ENCODE assay signal across 1 cellular context in the genomic region with DNA sequence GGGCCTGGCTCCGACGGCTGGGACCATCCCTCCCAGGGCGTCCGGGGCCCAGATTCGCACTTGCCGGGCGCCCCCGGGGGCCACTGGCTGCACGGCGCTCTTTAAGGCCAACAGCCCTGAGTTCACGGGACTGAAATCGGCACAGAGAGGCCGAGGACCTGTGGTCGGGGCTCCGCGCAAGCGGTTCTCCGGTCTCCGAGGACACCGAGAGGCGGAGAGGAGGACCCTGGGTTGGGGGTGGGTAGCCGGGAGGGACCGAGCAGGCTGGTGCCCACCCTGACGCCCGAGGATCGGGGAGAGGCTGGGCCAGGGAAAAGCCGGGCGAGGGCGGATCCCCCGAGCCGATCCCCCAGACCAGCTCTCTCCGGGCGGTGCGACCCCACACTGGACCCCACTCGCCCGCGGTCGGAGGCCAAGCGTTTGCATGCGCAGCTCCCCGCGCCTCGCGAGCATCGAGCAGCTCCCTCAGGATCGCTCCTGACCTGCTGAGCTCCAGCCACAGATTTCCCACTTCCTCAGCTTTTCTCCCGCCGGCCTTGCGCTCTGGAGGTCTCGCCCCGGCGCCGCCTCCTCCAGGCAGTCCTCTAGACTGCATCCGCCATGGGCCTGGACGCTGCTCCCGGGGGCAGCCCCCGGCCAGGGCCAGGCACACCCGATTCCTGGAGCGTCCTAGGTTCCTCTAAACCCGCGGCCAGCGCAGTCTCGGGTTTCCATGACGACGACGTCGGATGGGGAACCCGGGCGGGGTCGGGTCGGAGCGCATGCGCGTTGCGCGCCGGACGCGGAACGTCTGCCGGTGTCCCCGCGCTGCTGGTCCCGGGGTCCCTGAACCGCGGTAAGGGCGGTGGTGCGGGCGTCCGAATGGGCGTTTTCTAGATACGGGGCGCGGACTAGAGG.
A peak's percentile ranks its signal among the peaks of the same experiment; 100 is the strongest.
TF ChIP-seq lines count a peak whose summit lies in the region.

No MANE protein-coding gene starts in this region.

TF ChIP-seq in K562, 482 proteins besides CTCF, POLR2A, EP300 and RAD21 (continued from another document and continues in another):
- TF ChIP-seq, protein P1, sequence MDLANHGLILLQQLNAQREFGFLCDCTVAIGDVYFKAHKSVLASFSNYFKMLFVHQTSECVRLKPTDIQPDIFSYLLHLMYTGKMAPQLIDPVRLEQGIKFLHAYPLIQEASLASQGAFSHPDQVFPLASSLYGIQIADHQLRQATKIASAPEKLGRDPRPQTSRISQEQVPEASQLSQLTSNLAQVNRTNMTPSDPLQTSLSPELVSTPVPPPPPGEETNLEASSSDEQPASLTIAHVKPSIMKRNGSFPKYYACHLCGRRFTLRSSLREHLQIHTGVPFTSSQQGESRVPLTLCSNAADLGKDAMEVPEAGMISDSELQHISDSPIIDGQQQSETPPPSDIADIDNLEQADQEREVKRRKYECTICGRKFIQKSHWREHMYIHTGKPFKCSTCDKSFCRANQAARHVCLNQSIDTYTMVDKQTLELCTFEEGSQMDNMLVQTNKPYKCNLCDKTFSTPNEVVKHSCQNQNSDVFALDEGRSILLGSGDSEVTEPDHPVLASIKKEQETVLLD (IDR thresholded peaks at IDR 0.05) = peak; percentile 83
- TF ChIP-seq POU5F1 (IDR thresholded peaks at IDR 0.05; ENCODE audit: borderline replicate concordance, low read depth, low read length, partially characterized antibody) = no peak
- TF ChIP-seq, protein P2, sequence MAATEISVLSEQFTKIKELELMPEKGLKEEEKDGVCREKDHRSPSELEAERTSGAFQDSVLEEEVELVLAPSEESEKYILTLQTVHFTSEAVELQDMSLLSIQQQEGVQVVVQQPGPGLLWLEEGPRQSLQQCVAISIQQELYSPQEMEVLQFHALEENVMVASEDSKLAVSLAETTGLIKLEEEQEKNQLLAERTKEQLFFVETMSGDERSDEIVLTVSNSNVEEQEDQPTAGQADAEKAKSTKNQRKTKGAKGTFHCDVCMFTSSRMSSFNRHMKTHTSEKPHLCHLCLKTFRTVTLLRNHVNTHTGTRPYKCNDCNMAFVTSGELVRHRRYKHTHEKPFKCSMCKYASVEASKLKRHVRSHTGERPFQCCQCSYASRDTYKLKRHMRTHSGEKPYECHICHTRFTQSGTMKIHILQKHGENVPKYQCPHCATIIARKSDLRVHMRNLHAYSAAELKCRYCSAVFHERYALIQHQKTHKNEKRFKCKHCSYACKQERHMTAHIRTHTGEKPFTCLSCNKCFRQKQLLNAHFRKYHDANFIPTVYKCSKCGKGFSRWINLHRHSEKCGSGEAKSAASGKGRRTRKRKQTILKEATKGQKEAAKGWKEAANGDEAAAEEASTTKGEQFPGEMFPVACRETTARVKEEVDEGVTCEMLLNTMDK (IDR thresholded peaks at IDR 0.05; ENCODE audit: borderline replicate concordance, insufficient read depth, low read depth, low read length, poor library complexity, severe bottlenecking) = no peak
- TF ChIP-seq KDM1A (IDR thresholded peaks at IDR 0.05) = peak; percentile 80 to 90
- TF ChIP-seq, protein P3, sequence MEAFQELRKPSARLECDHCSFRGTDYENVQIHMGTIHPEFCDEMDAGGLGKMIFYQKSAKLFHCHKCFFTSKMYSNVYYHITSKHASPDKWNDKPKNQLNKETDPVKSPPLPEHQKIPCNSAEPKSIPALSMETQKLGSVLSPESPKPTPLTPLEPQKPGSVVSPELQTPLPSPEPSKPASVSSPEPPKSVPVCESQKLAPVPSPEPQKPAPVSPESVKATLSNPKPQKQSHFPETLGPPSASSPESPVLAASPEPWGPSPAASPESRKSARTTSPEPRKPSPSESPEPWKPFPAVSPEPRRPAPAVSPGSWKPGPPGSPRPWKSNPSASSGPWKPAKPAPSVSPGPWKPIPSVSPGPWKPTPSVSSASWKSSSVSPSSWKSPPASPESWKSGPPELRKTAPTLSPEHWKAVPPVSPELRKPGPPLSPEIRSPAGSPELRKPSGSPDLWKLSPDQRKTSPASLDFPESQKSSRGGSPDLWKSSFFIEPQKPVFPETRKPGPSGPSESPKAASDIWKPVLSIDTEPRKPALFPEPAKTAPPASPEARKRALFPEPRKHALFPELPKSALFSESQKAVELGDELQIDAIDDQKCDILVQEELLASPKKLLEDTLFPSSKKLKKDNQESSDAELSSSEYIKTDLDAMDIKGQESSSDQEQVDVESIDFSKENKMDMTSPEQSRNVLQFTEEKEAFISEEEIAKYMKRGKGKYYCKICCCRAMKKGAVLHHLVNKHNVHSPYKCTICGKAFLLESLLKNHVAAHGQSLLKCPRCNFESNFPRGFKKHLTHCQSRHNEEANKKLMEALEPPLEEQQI (IDR thresholded peaks at IDR 0.05) = no peak
- TF ChIP-seq CHD4 (IDR thresholded peaks at IDR 0.05; ENCODE audit: insufficient read depth, insufficient replicate concordance, low read depth, low read length, poor library complexity, severe bottlenecking) = peak; percentile 90
- peak; percentile 68; the same call in 1 of the 2 replicates for TF ChIP-seq GABPB1 (CRISPR knock-in tag; IDR thresholded peaks at IDR 0.05)
- no peak for TF ChIP-seq ZNF347 (CRISPR knock-in tag; IDR thresholded peaks at IDR 0.05; ENCODE audit: low read depth)
- TF ChIP-seq, protein P4, sequence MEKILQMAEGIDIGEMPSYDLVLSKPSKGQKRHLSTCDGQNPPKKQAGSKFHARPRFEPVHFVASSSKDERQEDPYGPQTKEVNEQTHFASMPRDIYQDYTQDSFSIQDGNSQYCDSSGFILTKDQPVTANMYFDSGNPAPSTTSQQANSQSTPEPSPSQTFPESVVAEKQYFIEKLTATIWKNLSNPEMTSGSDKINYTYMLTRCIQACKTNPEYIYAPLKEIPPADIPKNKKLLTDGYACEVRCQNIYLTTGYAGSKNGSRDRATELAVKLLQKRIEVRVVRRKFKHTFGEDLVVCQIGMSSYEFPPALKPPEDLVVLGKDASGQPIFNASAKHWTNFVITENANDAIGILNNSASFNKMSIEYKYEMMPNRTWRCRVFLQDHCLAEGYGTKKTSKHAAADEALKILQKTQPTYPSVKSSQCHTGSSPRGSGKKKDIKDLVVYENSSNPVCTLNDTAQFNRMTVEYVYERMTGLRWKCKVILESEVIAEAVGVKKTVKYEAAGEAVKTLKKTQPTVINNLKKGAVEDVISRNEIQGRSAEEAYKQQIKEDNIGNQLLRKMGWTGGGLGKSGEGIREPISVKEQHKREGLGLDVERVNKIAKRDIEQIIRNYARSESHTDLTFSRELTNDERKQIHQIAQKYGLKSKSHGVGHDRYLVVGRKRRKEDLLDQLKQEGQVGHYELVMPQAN (IDR thresholded peaks at IDR 0.05; ENCODE audit: borderline replicate concordance) = no peak
- TF ChIP-seq, protein P5, sequence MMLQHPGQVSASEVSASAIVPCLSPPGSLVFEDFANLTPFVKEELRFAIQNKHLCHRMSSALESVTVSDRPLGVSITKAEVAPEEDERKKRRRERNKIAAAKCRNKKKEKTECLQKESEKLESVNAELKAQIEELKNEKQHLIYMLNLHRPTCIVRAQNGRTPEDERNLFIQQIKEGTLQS (IDR thresholded peaks at IDR 0.05) = no peak
- TF ChIP-seq, protein P5 (CRISPR knock-in tag; conservative IDR thresholded peaks at IDR 0.05) = no peak
- TF ChIP-seq ERF (CRISPR knock-in tag; IDR thresholded peaks at IDR 0.05) = 0 out of 2 replicates have a peak, but pooled peaks have one; percentile 16
- peak; percentile 63 for TF ChIP-seq HNRNPLL (IDR thresholded peaks at IDR 0.05; ENCODE audit: low read depth, low read length, poor library complexity, severe bottlenecking)
- TF ChIP-seq ARNT (IDR thresholded peaks at IDR 0.05) = no peak
- no peak for TF ChIP-seq ZNF561 (CRISPR knock-in tag; conservative IDR thresholded peaks at IDR 0.05)
- peak; percentile 97 for TF ChIP-seq CBX1 (IDR thresholded peaks at IDR 0.05; ENCODE audit: low read depth)
- 0 out of 2 replicates have a peak, but pooled peaks have one; percentile 6 for TF ChIP-seq JUND (IDR thresholded peaks at IDR 0.05; ENCODE audit: borderline replicate concordance, low read depth, low read length)
- TF ChIP-seq JUND (tag; IDR thresholded peaks at IDR 0.05; ENCODE audit: borderline replicate concordance, low read depth, low read length) = no peak
- TF ChIP-seq HDAC3 (IDR thresholded peaks at IDR 0.05; ENCODE audit: borderline replicate concordance, partially characterized antibody) = no peak
- TF ChIP-seq ATF7 (IDR thresholded peaks at IDR 0.05) = 0 out of 2 replicates have a peak, but pooled peaks have one; percentile 19
- TF ChIP-seq RB1 (IDR thresholded peaks at IDR 0.05; ENCODE audit: low read depth) = peak; percentile 48
- peak; percentile 99 for TF ChIP-seq ZFP36 (IDR thresholded peaks at IDR 0.05; ENCODE audit: low read depth, low read length, partially characterized antibody)
- TF ChIP-seq, protein P6, sequence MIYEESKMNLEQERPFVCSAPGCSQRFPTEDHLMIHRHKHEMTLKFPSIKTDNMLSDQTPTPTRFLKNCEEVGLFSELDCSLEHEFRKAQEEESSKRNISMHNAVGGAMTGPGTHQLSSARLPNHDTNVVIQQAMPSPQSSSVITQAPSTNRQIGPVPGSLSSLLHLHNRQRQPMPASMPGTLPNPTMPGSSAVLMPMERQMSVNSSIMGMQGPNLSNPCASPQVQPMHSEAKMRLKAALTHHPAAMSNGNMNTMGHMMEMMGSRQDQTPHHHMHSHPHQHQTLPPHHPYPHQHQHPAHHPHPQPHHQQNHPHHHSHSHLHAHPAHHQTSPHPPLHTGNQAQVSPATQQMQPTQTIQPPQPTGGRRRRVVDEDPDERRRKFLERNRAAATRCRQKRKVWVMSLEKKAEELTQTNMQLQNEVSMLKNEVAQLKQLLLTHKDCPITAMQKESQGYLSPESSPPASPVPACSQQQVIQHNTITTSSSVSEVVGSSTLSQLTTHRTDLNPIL (CRISPR knock-in tag; IDR thresholded peaks at IDR 0.05) = no peak
- TF ChIP-seq, protein P7, sequence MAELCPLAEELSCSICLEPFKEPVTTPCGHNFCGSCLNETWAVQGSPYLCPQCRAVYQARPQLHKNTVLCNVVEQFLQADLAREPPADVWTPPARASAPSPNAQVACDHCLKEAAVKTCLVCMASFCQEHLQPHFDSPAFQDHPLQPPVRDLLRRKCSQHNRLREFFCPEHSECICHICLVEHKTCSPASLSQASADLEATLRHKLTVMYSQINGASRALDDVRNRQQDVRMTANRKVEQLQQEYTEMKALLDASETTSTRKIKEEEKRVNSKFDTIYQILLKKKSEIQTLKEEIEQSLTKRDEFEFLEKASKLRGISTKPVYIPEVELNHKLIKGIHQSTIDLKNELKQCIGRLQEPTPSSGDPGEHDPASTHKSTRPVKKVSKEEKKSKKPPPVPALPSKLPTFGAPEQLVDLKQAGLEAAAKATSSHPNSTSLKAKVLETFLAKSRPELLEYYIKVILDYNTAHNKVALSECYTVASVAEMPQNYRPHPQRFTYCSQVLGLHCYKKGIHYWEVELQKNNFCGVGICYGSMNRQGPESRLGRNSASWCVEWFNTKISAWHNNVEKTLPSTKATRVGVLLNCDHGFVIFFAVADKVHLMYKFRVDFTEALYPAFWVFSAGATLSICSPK (IDR thresholded peaks at IDR 0.05; ENCODE audit: borderline replicate concordance) = no peak
- TF ChIP-seq HDAC1 (IDR thresholded peaks at IDR 0.05) = 0 out of 4 replicates have a peak, but pooled peaks of 1 of the 2 experiments have one; percentile 22
- no peak for TF ChIP-seq U2AF2 (optimal IDR thresholded peaks at IDR 0.05; ENCODE audit: low read depth, low read length)
- peak; percentile 92 for TF ChIP-seq CXXC5 (CRISPR knock-in tag; IDR thresholded peaks at IDR 0.05)
- TF ChIP-seq MED1 (CRISPR knock-in tag; IDR thresholded peaks at IDR 0.05; ENCODE audit: borderline replicate concordance) = no peak
- peak; percentile 89 for TF ChIP-seq ZBTB7A (IDR thresholded peaks at IDR 0.05; ENCODE audit: borderline replicate concordance, control insufficient read depth, low read depth, low read length)
